In the genomic region with DNA sequence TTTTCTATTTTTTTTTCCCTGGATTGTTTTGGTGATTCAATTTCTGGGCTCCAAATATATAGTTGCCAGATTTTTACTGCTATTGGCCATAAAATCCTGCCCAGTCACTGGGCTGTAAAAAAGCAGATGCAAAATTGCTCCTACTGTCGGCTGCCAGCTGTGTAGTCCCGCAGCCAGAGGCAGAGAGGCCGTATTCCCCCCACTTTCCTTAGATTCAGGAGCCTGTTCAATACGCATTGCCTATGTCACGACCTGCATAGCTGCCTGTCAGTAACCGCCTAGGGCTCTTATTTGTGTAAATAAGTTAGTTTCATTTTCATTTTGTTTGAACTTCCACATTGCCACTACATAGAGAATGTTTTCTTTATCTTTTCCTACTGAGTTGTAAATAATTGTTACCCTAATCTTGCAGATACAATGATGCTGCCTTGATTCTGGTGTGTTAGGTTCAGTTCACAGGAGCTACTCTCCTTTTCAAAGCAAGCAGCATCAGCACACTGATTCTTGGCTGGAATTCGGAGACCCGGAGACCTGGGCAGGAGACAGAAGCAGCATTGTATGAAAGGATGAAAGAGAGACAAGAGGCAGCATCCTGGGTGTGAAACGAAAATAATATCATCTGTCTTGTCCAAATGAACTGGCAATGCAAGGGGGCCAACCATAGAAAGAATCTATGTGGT, we compare ENCODE assay signal across 8 cellular contexts. TPM values are rescaled to one million over a fixed set of nuclear protein-coding genes. Genes with fewer than 3 reads are reported as not detected.
DNase-seq lines count a peak whose midpoint lies in the region; ATAC-seq and TF ChIP-seq lines count a peak whose summit lies in the region.

No MANE protein-coding gene starts in this region.

- ATAC-seq in GM18867 (IDR thresholded peaks at IDR 0.05; ENCODE audit: unreplicated experiment), result peak; percentile 93
- peak; percentile 70 for ATAC-seq in HG03135 (IDR thresholded peaks at IDR 0.05; ENCODE audit: unreplicated experiment)
- ATAC-seq in SK-N-SH treated with all-trans-retinoic acid at 6 μM for 48 hours, result peak; percentile 80

- H3K27ac ChIP-seq in esophagus squamous epithelium, result peak overlapping the region in 2 of 4 donors; percentile 15 to 40
- H3K27ac ChIP-seq in neutrophil, result peak overlapping the region; percentile 16

- H3K27me3 ChIP-seq in esophagus squamous epithelium (no peaks in the 10 kb centered on the region), neutrophil (no peaks in the 10 kb centered on the region)

- no peaks in the 10 kb centered on the region for H3K36me3 ChIP-seq in esophagus squamous epithelium
- no peaks in the 10 kb centered on the region for H3K36me3 ChIP-seq in neutrophil

- intact Hi-C loops in esophagus squamous epithelium (cut with DNase I), result no loop called here

- H3K4me1 ChIP-seq in esophagus squamous epithelium (peaks cover 0 to 21% (median 0%) of the 10 kb centered on the region in 3 donors), neutrophil (ENCODE audit: control insufficient read depth in 1 of 2, insufficient read depth in 1 of 2, low read depth in 1 of 2, low read length in 1 of 2) (peaks cover 0 to 6% of the 10 kb centered on the region in 2 experiments)

- no peak for TF ChIP-seq CTCF in esophagus squamous epithelium (IDR thresholded peaks at IDR 0.05)
- TF ChIP-seq CTCF in neutrophil (IDR thresholded peaks at IDR 0.05), result no peak

- DNase-seq in AG20443 (ENCODE audit: low spot score) (peak; percentile 64), esophagus squamous epithelium (lab: John Stamatoyannopoulos, UW) (no peak), cortex of kidney (lab: John Stamatoyannopoulos, UW) (no peak), ureter (ENCODE audit: low spot score) (no peak)

- no peaks in the 10 kb centered on the region for H3K9me3 ChIP-seq in esophagus squamous epithelium
- H3K9me3 ChIP-seq in neutrophil, result no peaks in the 10 kb centered on the region

- no peak for TF ChIP-seq POLR2A in esophagus squamous epithelium (IDR thresholded peaks at IDR 0.05)

- 21 to 22% methylated on average over 9 of the region's 9 CpGs for WGBS in esophagus squamous epithelium, 2 donors

- peak overlapping the region; percentile 4 to 55 (median 32) for H3K4me3 ChIP-seq in esophagus squamous epithelium
- H3K4me3 ChIP-seq in neutrophil (ENCODE audit: low read depth in 1 of 2, low read length in 1 of 2), result peak overlapping the region; percentile 37 to 53

TF ChIP-seq in SK-N-SH treated with all-trans-retinoic acid at 6 μM for 48 hours, 23 proteins besides CTCF, POLR2A, EP300 and RAD21:
- no peak for TF ChIP-seq BACH2 (CRISPR knock-in tag; IDR thresholded peaks at IDR 0.05; ENCODE audit: borderline replicate concordance)
- TF ChIP-seq ZNF565 (CRISPR knock-in tag; conservative IDR thresholded peaks at IDR 0.05; ENCODE audit: low read depth), result no peak
- TF ChIP-seq TCF4 (CRISPR knock-in tag; IDR thresholded peaks at IDR 0.05; ENCODE audit: borderline replicate concordance), result no peak
- no peak for TF ChIP-seq ZFP3 (CRISPR knock-in tag; IDR thresholded peaks at IDR 0.05)
- no peak for TF ChIP-seq ESRRG (CRISPR knock-in tag; IDR thresholded peaks at IDR 0.05)
- no peak for TF ChIP-seq ZFP30 (CRISPR knock-in tag; IDR thresholded peaks at IDR 0.05)
- no peak for TF ChIP-seq CSRNP3 (CRISPR knock-in tag; IDR thresholded peaks at IDR 0.05)
- no peak for TF ChIP-seq CSDC2 (CRISPR knock-in tag; IDR thresholded peaks at IDR 0.05)
- no peak for TF ChIP-seq OSR1 (CRISPR knock-in tag; IDR thresholded peaks at IDR 0.05)
- TF ChIP-seq TSHZ2 (CRISPR knock-in tag; IDR thresholded peaks at IDR 0.05), result no peak
TF ChIP-seq in SK-N-SH treated with all-trans-retinoic acid at 6 μM for 48 hours: peak in this region for 0.

RNA-seq across cellular contexts. Expression of gene UST, which starts 46.0 kb away (rescaled TPM):
- total RNA-seq in esophagus squamous epithelium (10 to 100 TPM in 1 of 4 donors, 1 to 10 TPM in 3; 2.9 to 12.0 (median 5.7) TPM), ureter (30.9 TPM)
